In genomic region chr3:13021141-13021933, GRCh38 we compare ENCODE assay signal across 8 cellular contexts. TPM values are rescaled to one million over a fixed set of nuclear protein-coding genes. Genes with fewer than 3 reads are reported as not detected.
DNase-seq lines count a peak whose midpoint lies in the region; ATAC-seq and TF ChIP-seq lines count a peak whose summit lies in the region.

No MANE protein-coding gene starts in this region.

- 88% methylated on average over 24 of the region's 25 CpGs for WGBS in hepatocyte (ENCODE audit: low lambda C conversion rate, missing lambda C conversion rate)

- H3K27me3 Mint-ChIP-seq in stimulated activated naive CD8-positive, alpha-beta T cell treated with anti-CD3 and anti-CD28 coated beads, Interleukin-15, Interleukin-2, amounts not matched to agents 100 ng/mL and 50 ng/mL, for 24 hours = no peaks in the 10 kb centered on the region
- peaks cover 9% of the 10 kb centered on the region for H3K27me3 Mint-ChIP-seq in Caco-2 (ENCODE audit: insufficient read depth, unreplicated experiment)

- no peak overlapping the region for H2AFZ ChIP-seq in hepatocyte

- H3K4me2 ChIP-seq in hepatocyte = peak overlapping the region; percentile 61

- no peaks in the 10 kb centered on the region for H3K36me3 ChIP-seq in Peyer's patch
- no peaks in the 10 kb centered on the region for H3K36me3 ChIP-seq in hepatocyte (replicated peaks; ENCODE audit: insufficient read depth, low read depth)
- no peaks in the 10 kb centered on the region for H3K36me3 ChIP-seq in Caco-2 (ENCODE audit: control insufficient read depth, insufficient read depth, low read length)

- H3K9me3 Mint-ChIP-seq in stimulated activated naive CD8-positive, alpha-beta T cell treated with anti-CD3 and anti-CD28 coated beads, Interleukin-15, Interleukin-2, amounts not matched to agents 100 ng/mL and 50 ng/mL, for 24 hours = no peaks in the 10 kb centered on the region
- H3K9me3 Mint-ChIP-seq in Caco-2 (ENCODE audit: unreplicated experiment) = no peaks in the 10 kb centered on the region

- H3K79me2 ChIP-seq in hepatocyte = no peaks in the 10 kb centered on the region

- intact Hi-C loops in Caco-2 (cut with micrococcal nuclease; ENCODE audit: unreplicated experiment) = no loop called here

- POLR2A ChIA-PET in Caco-2 (lab: Charles Lee) = no interaction called here

- H3K27me3 ChIP-seq in Peyer's patch (no peaks in the 10 kb centered on the region), hepatocyte (no peaks in the 10 kb centered on the region), Caco-2 (replicated peaks; ENCODE audit: control insufficient read depth, insufficient read depth, low read length) (no peaks in the 10 kb centered on the region; the same call in 1 of the 2 replicates)

- DNase-seq in stimulated activated naive CD8-positive, alpha-beta T cell treated with anti-CD3 and anti-CD28 coated beads, Interleukin-15, Interleukin-2, amounts not matched to agents 100 U/mL and 50 U/mL, for 24 hours = no peak
- DNase-seq in Peyer's patch (peak; percentile 45 to 77 (median 76)), hepatocyte (ENCODE audit: low spot score) (no peak), Caco-2 (no peak)
- DNase-seq in activated CD4-positive, alpha-beta T cell treated with anti-CD3 and anti-CD28 coated beads for 1 hour = no peak

- peak overlapping the region; percentile 61 for H3K4me3 Mint-ChIP-seq in stimulated activated naive CD8-positive, alpha-beta T cell treated with anti-CD3 and anti-CD28 coated beads, Interleukin-15, Interleukin-2, amounts not matched to agents 100 ng/mL and 50 ng/mL, for 24 hours
- H3K4me3 Mint-ChIP-seq in Caco-2 (ENCODE audit: unreplicated experiment) = no peak overlapping the region

- H3K9me2 ChIP-seq in hepatocyte (replicated peaks; ENCODE audit: insufficient read depth) = no peaks in the 10 kb centered on the region

- H3K9me3 ChIP-seq in Peyer's patch (no peaks in the 10 kb centered on the region), hepatocyte (ENCODE audit: low read depth) (no peaks in the 10 kb centered on the region), Caco-2 (no peaks in the 10 kb centered on the region)

- peak overlapping the region in 2 of 4 donors; percentile 37 to 95 for H3K27ac ChIP-seq in Peyer's patch
- no peak overlapping the region for H3K27ac ChIP-seq in hepatocyte

- BruUV-seq in Caco-2 (replicated peaks; lab: Mats Ljungman, UMichigan) = no TSS peak

- ATAC-seq in stimulated activated naive CD8-positive, alpha-beta T cell treated with anti-CD3 and anti-CD28 coated beads, Interleukin-15, Interleukin-2, amounts not matched to agents 100 U/mL and 50 U/mL, for 24 hours = no peak
- ATAC-seq in GM18873 (IDR thresholded peaks at IDR 0.05; ENCODE audit: low FRiP score, unreplicated experiment) (no peak), GM19035 (IDR thresholded peaks at IDR 0.05; ENCODE audit: unreplicated experiment) (no peak)

- peaks cover 39% of the 10 kb centered on the region for H3K4me1 Mint-ChIP-seq in stimulated activated naive CD8-positive, alpha-beta T cell treated with anti-CD3 and anti-CD28 coated beads, Interleukin-15, Interleukin-2, amounts not matched to agents 100 ng/mL and 50 ng/mL, for 24 hours (ENCODE audit: low read depth)
- H3K4me1 Mint-ChIP-seq in Caco-2 (ENCODE audit: low read depth, unreplicated experiment) = no peaks in the 10 kb centered on the region

- no peak for TF ChIP-seq POLR2A in Peyer's patch (IDR thresholded peaks at IDR 0.05)

- H3K4me3 ChIP-seq in Peyer's patch (peak overlapping the region in 3 of 4 donors; percentile 0 to 54 (median 31)), hepatocyte (no peak overlapping the region), Caco-2 (ENCODE audit: low read depth, low read length) (no peak overlapping the region)

- H3K27ac Mint-ChIP-seq in stimulated activated naive CD8-positive, alpha-beta T cell treated with anti-CD3 and anti-CD28 coated beads, Interleukin-15, Interleukin-2, amounts not matched to agents 100 ng/mL and 50 ng/mL, for 24 hours = peak overlapping the region; percentile 49
- no peak overlapping the region for H3K27ac Mint-ChIP-seq in Caco-2 (ENCODE audit: unreplicated experiment)

- H3K4me1 ChIP-seq in Peyer's patch = peaks cover 0 to 15% (median 13%) of the 10 kb centered on the region in 4 donors
- H3K4me1 ChIP-seq in hepatocyte (ENCODE audit: insufficient read depth) = peaks cover 18% of the 10 kb centered on the region
- no peaks in the 10 kb centered on the region for H3K4me1 ChIP-seq in Caco-2

- CTCF ChIA-PET in Caco-2 (lab: Charles Lee) = no interaction called here

- no peaks in the 10 kb centered on the region for H3K36me3 Mint-ChIP-seq in stimulated activated naive CD8-positive, alpha-beta T cell treated with anti-CD3 and anti-CD28 coated beads, Interleukin-15, Interleukin-2, amounts not matched to agents 100 ng/mL and 50 ng/mL, for 24 hours (ENCODE audit: low read depth)
- H3K36me3 Mint-ChIP-seq in Caco-2 (ENCODE audit: insufficient read depth, unreplicated experiment) = no peaks in the 10 kb centered on the region

- no peaks in the 10 kb centered on the region for H4K20me1 ChIP-seq in hepatocyte (ENCODE audit: insufficient read depth, poor library complexity, severe bottlenecking)

- TF ChIP-seq CTCF in Peyer's patch (IDR thresholded peaks at IDR 0.05) = no peak
- TF ChIP-seq CTCF in hepatocyte (IDR thresholded peaks at IDR 0.05; ENCODE audit: poor library complexity) = no peak
- no peak for TF ChIP-seq CTCF in Caco-2 (IDR thresholded peaks at IDR 0.05; ENCODE audit: insufficient read depth in 1 of 2, low read depth in 1 of 2, low read length in 1 of 2, severe bottlenecking in 1 of 2, unreplicated experiment in 1 of 2)

RNA-seq across cellular contexts. Expression of gene IQSEC1, which starts 51.9 kb away (rescaled TPM):
- 10 to 100 TPM; 13.7 to 59.4 (median 35.5) TPM for total RNA-seq in Peyer's patch
- total RNA-seq in hepatocyte = 18.7 and 24.7 TPM in 2 replicates
- polyA plus RNA-seq in hepatocyte = 20.3 and 21.2 TPM in 2 replicates
- 33.7 and 40.0 TPM in 2 replicates for total RNA-seq in Caco-2 (2022)

Comparison
In these comparisons a context has a peak if more than half of its experiments do, and no peak if none do; other contexts are left out.
1. DNase-seq: peak in Peyer's patch (3 of 3); none in stimulated activated naive CD8-positive, alpha-beta T cell treated with anti-CD3 and anti-CD28 coated beads, Interleukin-15, Interleukin-2, amounts not matched to agents 100 U/mL and 50 U/mL, for 24 hours (single experiment), hepatocyte (single experiment), activated CD4-positive, alpha-beta T cell treated with anti-CD3 and anti-CD28 coated beads for 1 hour (single experiment) and Caco-2 (0 of 2).
2. H3K4me3 ChIP-seq: peak in Peyer's patch (3 of 4); none in hepatocyte (single experiment) and Caco-2 (single experiment).